Comparison of ENCODE assay signal across 9 cellular contexts in the genomic region with DNA sequence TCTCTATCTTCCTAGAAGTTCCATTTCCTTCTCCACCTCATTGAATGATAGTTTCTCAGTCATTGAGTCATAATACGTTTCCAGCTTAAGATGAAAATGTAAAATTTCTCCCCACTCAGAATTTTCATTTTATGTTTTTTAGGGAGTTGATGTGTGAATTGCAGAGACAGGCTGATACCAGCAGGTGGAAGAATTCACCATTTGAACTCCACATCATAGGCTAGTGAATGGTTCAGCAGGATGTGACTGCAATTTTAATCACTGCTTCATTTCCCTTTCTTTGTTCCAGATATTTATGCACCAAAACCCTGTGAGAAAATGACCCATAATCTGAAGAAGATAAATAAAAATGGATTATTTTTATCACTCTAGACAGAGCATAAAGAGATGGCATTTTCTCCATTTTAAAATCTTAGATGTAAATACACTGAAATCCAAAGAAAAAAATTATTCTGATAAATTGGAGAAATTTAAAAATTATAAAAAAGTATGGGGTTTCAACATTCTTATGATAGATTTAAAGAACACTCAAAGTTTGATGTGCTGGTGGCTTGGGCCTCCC. TPM values are rescaled to one million over a fixed set of nuclear protein-coding genes. Genes with fewer than 3 reads are reported as not detected.
DNase-seq lines count a peak whose midpoint lies in the region; ATAC-seq and TF ChIP-seq lines count a peak whose summit lies in the region.
"Had no signal": no experiment of that assay in that cellular context is flagged by ENCODE, and none has a peak within 500 bp of the region (broad histone marks: within the 10 kb centered on the region; RNA-seq: fewer than 3 reads in every experiment).

No MANE protein-coding gene starts in this region.

- peak overlapping the region in 1 of 4 donors; percentile 75 for H3K27ac ChIP-seq in Peyer's patch
- H3K27ac ChIP-seq in esophagus muscularis mucosa (replicated peaks in 1 of 4), result peak overlapping the region in 1 of 4 donors; percentile 69

- H3K4me1 Mint-ChIP-seq in neural crest cell, result peaks cover 16% of the 10 kb centered on the region

- H3K9me3 Mint-ChIP-seq in neural crest cell, result no peaks in the 10 kb centered on the region

- peaks cover 2% of the 10 kb centered on the region for H3K27me3 Mint-ChIP-seq in neural crest cell (ENCODE audit: low read depth)

- H3K27ac Mint-ChIP-seq in neural crest cell (ENCODE audit: unreplicated experiment), result peak overlapping the region; percentile 2

- no peaks in the 10 kb centered on the region for H3K9me3 ChIP-seq in Peyer's patch
- no peaks in the 10 kb centered on the region for H3K9me3 ChIP-seq in esophagus muscularis mucosa

- H3K36me3 Mint-ChIP-seq in neural crest cell (ENCODE audit: low read depth), result no peaks in the 10 kb centered on the region

- H3K36me3 ChIP-seq in Peyer's patch (no peaks in the 10 kb centered on the region), esophagus muscularis mucosa (no peaks in the 10 kb centered on the region)

- H3K4me1 ChIP-seq in Peyer's patch (no peaks in the 10 kb centered on the region), esophagus muscularis mucosa (peaks cover 0 to 13% (median 9%) of the 10 kb centered on the region in 4 donors)

- TF ChIP-seq CTCF in Peyer's patch (IDR thresholded peaks at IDR 0.05), result peak in 5 of 6 experiments; percentile 37 to 53 (median 43)
- peak; percentile 64 to 72 (median 71) for TF ChIP-seq CTCF in esophagus muscularis mucosa (IDR thresholded peaks at IDR 0.05)
- peak; percentile 73 for TF ChIP-seq CTCF in neural crest cell (conservative IDR thresholded peaks at IDR 0.05)

- no peaks in the 10 kb centered on the region for H3K27me3 ChIP-seq in Peyer's patch
- H3K27me3 ChIP-seq in esophagus muscularis mucosa, result no peaks in the 10 kb centered on the region

- DNase-seq in DMS 273 (lab: John Stamatoyannopoulos, UW; ENCODE audit: unreplicated experiment) (peak; percentile 71), Peyer's patch (no peak), esophagus muscularis mucosa (ENCODE audit: extremely low spot score) (no peak), neural crest cell (ENCODE audit: low read depth, low spot score) (no peak), NCI-H2029 treated with DMSO at 0.1 percent for 48 hours (lab: John Stamatoyannopoulos, UW) (no peak)

- peak; percentile 45 for ATAC-seq in HG03175 (IDR thresholded peaks at IDR 0.05; ENCODE audit: unreplicated experiment)
- no peak for ATAC-seq in HG03139 (IDR thresholded peaks at IDR 0.05; ENCODE audit: unreplicated experiment)
- no peak for ATAC-seq in GM18861 (IDR thresholded peaks at IDR 0.05; ENCODE audit: unreplicated experiment)

- intact Hi-C loops in esophagus muscularis mucosa (cut with DNase I), result loop anchor here (2.0 to 10.0 kb wide), 2 partner anchors 140 to 266 kb away; a partner anchor contains a TSS

- H3K4me3 ChIP-seq in Peyer's patch (no peak overlapping the region), esophagus muscularis mucosa (no peak overlapping the region)

- no peak for TF ChIP-seq EP300 in esophagus muscularis mucosa (IDR thresholded peaks at IDR 0.05)

- TF ChIP-seq POLR2A in Peyer's patch (IDR thresholded peaks at IDR 0.05), result no peak
- no peak for TF ChIP-seq POLR2A in esophagus muscularis mucosa (IDR thresholded peaks at IDR 0.05; ENCODE audit: low read depth)

- no peak overlapping the region for H3K4me3 Mint-ChIP-seq in neural crest cell

- 12% methylated on average over 1 of the region's 1 CpG for WGBS in esophagus muscularis mucosa

RNA-seq across cellular contexts. Expression of a gene that starts 10.6 kb away (rescaled TPM):
- total RNA-seq in Peyer's patch (10 to 100 TPM in 1 of 4 donors, 1 to 10 TPM in 3; 1.8 to 42.1 (median 4.1) TPM), esophagus muscularis mucosa (10 to 100 TPM; 15.0 to 28.5 (median 20.6) TPM), neural crest cell (45.2 and 45.3 TPM in 2 replicates)
- total RNA-seq: T-helper 1 cell treated with Interleukin-12 subunit alpha and Interleukin-12 subunit beta and Interleukin-4 antibody, amounts not matched to agents 30 ng/mL and 1 ng/mL, for 36 hours had no signal
